In genomic region chr17:17149520-17150449, GRCh38 we compare ENCODE assay signal across 15 cellular contexts. TPM values are rescaled to one million over a fixed set of nuclear protein-coding genes. Genes with fewer than 3 reads are reported as not detected.
DNase-seq lines count a peak whose midpoint lies in the region; ATAC-seq and TF ChIP-seq lines count a peak whose summit lies in the region.
"Had no signal": no experiment of that assay in that cellular context is flagged by ENCODE, and none has a peak within 500 bp of the region (broad histone marks: within the 10 kb centered on the region; RNA-seq: fewer than 3 reads in every experiment).

No MANE protein-coding gene starts in this region.

- H3K4me2 ChIP-seq in PC-3 (ENCODE audit: low read length), result peak overlapping the region; percentile 18; the same call in 1 of the 2 replicates
- H3K4me2 ChIP-seq: GM23338 had no signal

- H3K9me3 ChIP-seq in PC-3 (ENCODE audit: low read length), result no peaks in the 10 kb centered on the region

- CTCF ChIA-PET in PC-3 (lab: Charles Lee), result no interaction called here

- H3K27ac Mint-ChIP-seq in natural killer cell treated with Interleukin-12 subunit alpha and Interleukin-12 subunit beta and Interleukin-15 and Interleukin-18, amount 100 ng/mL, for 72 hours, result peak overlapping the region; percentile 73 to 87
- H3K27ac Mint-ChIP-seq in natural killer cell, result no peak overlapping the region
- H3K27ac Mint-ChIP-seq in effector memory CD8-positive, alpha-beta T cell, result peak overlapping the region; percentile 28 to 53
- H3K27ac Mint-ChIP-seq: activated naive CD8-positive, alpha-beta T cell; GM23338 had no signal

- H4K20me1 ChIP-seq in PC-3 (ENCODE audit: low read length), result no peaks in the 10 kb centered on the region

- DNase-seq in natural killer cell treated with Interleukin-12 subunit alpha and Interleukin-12 subunit beta and Interleukin-15 and Interleukin-18, amount 100 ng/mL, for 72 hours (ENCODE audit: low spot score), result no peak
- DNase-seq in natural killer cell (no peak), PC-3 (no peak), midbrain (lab: John Stamatoyannopoulos, UW) (no peak), activated gamma-delta T cell treated with Interleukin-2 at 50 U/mL for 16 hours (no peak)
- no peak for DNase-seq in effector memory CD8-positive, alpha-beta T cell
- DNase-seq: COR-L47, NCI-H1417 treated with DMSO at 0.1 percent for 48 hours, NCI-H774 had no signal

- peak overlapping the region; percentile 60 for H3K9ac ChIP-seq in PC-3 (ENCODE audit: low read length)

- POLR2A ChIA-PET in PC-3 (lab: Charles Lee; ENCODE audit: unreplicated experiment), result no interaction called here

- peaks cover 85% of the 10 kb centered on the region for H3K36me3 ChIP-seq in PC-3 (ENCODE audit: low read depth, low read length)

- H2AFZ ChIP-seq in PC-3 (ENCODE audit: low read length), result no peak overlapping the region
- H2AFZ ChIP-seq: GM23338 had no signal

- peaks cover 72% of the 10 kb centered on the region for H3K4me1 ChIP-seq in PC-3 (ENCODE audit: insufficient read depth, low read length)

- TF ChIP-seq CTCF in natural killer cell (IDR thresholded peaks at IDR 0.05), result no peak
- no peak for TF ChIP-seq CTCF in PC-3 (conservative IDR thresholded peaks at IDR 0.05; ENCODE audit: low read depth, low read length)

- BruUV-seq in PC-3 (replicated peaks; lab: Mats Ljungman, UMichigan), result no TSS peak

- no peaks in the 10 kb centered on the region for H3K27me3 Mint-ChIP-seq in natural killer cell treated with Interleukin-12 subunit alpha and Interleukin-12 subunit beta and Interleukin-15 and Interleukin-18, amount 100 ng/mL, for 72 hours
- no peaks in the 10 kb centered on the region for H3K27me3 Mint-ChIP-seq in natural killer cell (ENCODE audit: low read depth in 2 of 2)
- H3K27me3 Mint-ChIP-seq in effector memory CD8-positive, alpha-beta T cell, result no peaks in the 10 kb centered on the region
- H3K27me3 Mint-ChIP-seq: activated naive CD8-positive, alpha-beta T cell had no signal

- peaks cover 44% of the 10 kb centered on the region for H3K79me2 ChIP-seq in PC-3 (ENCODE audit: low read length)

- H3K4me1 Mint-ChIP-seq in natural killer cell treated with Interleukin-12 subunit alpha and Interleukin-12 subunit beta and Interleukin-15 and Interleukin-18, amount 100 ng/mL, for 72 hours (ENCODE audit: low read depth in 2 of 2), result peaks cover 30 to 32% of the 10 kb centered on the region in 2 donors
- peaks cover 27 to 39% of the 10 kb centered on the region in 2 donors for H3K4me1 Mint-ChIP-seq in natural killer cell
- peaks cover 3 to 37% of the 10 kb centered on the region in 2 donors for H3K4me1 Mint-ChIP-seq in effector memory CD8-positive, alpha-beta T cell (ENCODE audit: low read depth in 2 of 2)
- H3K4me1 Mint-ChIP-seq: GM23338 had no signal

- peak overlapping the region; percentile 97 for H3K27ac ChIP-seq in PC-3 (ENCODE audit: low read length)

- no peaks in the 10 kb centered on the region for H3K9me3 Mint-ChIP-seq in natural killer cell treated with Interleukin-12 subunit alpha and Interleukin-12 subunit beta and Interleukin-15 and Interleukin-18, amount 100 ng/mL, for 72 hours
- H3K9me3 Mint-ChIP-seq in natural killer cell, result no peaks in the 10 kb centered on the region
- H3K9me3 Mint-ChIP-seq in effector memory CD8-positive, alpha-beta T cell, result no peaks in the 10 kb centered on the region
- H3K9me3 Mint-ChIP-seq: GM23338 had no signal

- no peaks in the 10 kb centered on the region for H3K27me3 ChIP-seq in PC-3 (ENCODE audit: low read length)

- no peak for ATAC-seq in natural killer cell treated with Interleukin-12 subunit alpha and Interleukin-12 subunit beta and Interleukin-15 and Interleukin-18, amount 100 ng/mL, for 72 hours
- ATAC-seq in natural killer cell (no peak), PC-3 (no peak), GM21381 (IDR thresholded peaks at IDR 0.05; ENCODE audit: unreplicated experiment) (no peak), GM21447 (IDR thresholded peaks at IDR 0.05; ENCODE audit: unreplicated experiment) (no peak)
- ATAC-seq in effector memory CD8-positive, alpha-beta T cell (replicated peaks), result no peak
- ATAC-seq: GM23338, right cardiac atrium, SK-N-SH treated with all-trans-retinoic acid at 6 μM for 48 hours had no signal

- peak overlapping the region; percentile 79 for H3K4me3 Mint-ChIP-seq in natural killer cell treated with Interleukin-12 subunit alpha and Interleukin-12 subunit beta and Interleukin-15 and Interleukin-18, amount 100 ng/mL, for 72 hours
- no peak overlapping the region for H3K4me3 Mint-ChIP-seq in natural killer cell
- no peak overlapping the region for H3K4me3 Mint-ChIP-seq in effector memory CD8-positive, alpha-beta T cell
- H3K4me3 Mint-ChIP-seq: activated naive CD8-positive, alpha-beta T cell; GM23338 had no signal

- intact Hi-C loops in natural killer cell (cut with micrococcal nuclease), result no loop called here
- intact Hi-C loops in PC-3 (cut with micrococcal nuclease), result loop anchor here (2.0 to 10.0 kb wide), 2 partner anchors 87 to 145 kb away; partner anchors contain the start of gene FLCN

- no peak overlapping the region for H3K4me3 ChIP-seq in PC-3 (ENCODE audit: low read length)
- H3K4me3 ChIP-seq: GM23338 had no signal

- peaks cover 4% of the 10 kb centered on the region for H3K36me3 Mint-ChIP-seq in natural killer cell treated with Interleukin-12 subunit alpha and Interleukin-12 subunit beta and Interleukin-15 and Interleukin-18, amount 100 ng/mL, for 72 hours
- H3K36me3 Mint-ChIP-seq in natural killer cell, result peaks cover 12% of the 10 kb centered on the region
- peaks cover 55% of the 10 kb centered on the region for H3K36me3 Mint-ChIP-seq in effector memory CD8-positive, alpha-beta T cell (ENCODE audit: insufficient read depth)

- H3F3A ChIP-seq in PC-3 (ENCODE audit: low read length, unreplicated experiment), result peaks cover 29% of the 10 kb centered on the region

- no peaks in the 10 kb centered on the region for H3K9me2 ChIP-seq in PC-3 (replicated peaks; ENCODE audit: low read length)

RNA-seq across cellular contexts. Expression of gene PLD6, which starts 56.3 kb away (rescaled TPM):
- 10 to 100 TPM in 1 of 2 donors, 1 to 10 TPM in 1; 3.4 to 18.2 TPM for total RNA-seq in natural killer cell treated with Interleukin-12 subunit alpha and Interleukin-12 subunit beta and Interleukin-15 and Interleukin-18, amount 100 ng/mL, for 72 hours
- total RNA-seq in natural killer cell, result 1 to 10 TPM in 1 of 3 donors, under 1 TPM in 2; 0.45 to 1.7 (median 0.84) TPM
- 11.6 and 18.0 TPM in 2 replicates for total RNA-seq in PC-3 (2014; rRNA removed)
- total RNA-seq: GM23338 had no signal

Comparison
In these comparisons a context has a peak if more than half of its experiments do, and no peak if none do; other contexts are left out.
1. H3K27ac Mint-ChIP-seq: peak in natural killer cell treated with Interleukin-12 subunit alpha and Interleukin-12 subunit beta and Interleukin-15 and Interleukin-18, amount 100 ng/mL, for 72 hours (2 of 2) and effector memory CD8-positive, alpha-beta T cell (2 of 2); none in natural killer cell (0 of 2).